In the genomic region with DNA sequence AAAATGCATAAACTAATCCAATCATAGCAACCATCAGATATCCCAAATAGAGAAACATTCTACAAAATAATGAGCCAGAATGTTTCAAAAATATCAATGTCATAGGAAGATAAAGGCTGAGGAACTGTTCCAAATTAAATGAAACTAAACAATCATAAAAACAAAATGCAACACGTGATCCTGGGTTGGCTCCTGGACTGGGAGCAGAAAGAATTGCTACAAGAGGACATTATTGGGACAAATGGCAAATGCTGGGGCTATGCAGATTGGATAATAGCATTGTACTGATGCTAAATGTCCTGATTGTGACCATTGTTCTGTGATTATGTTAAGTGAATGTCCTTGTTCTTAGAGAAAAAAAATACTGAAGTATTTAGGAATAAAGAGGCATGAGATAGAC, we compare ENCODE assay signal across 22 cellular contexts. TPM values are rescaled to one million over a fixed set of nuclear protein-coding genes. Genes with fewer than 3 reads are reported as not detected.
DNase-seq lines count a peak whose midpoint lies in the region; ATAC-seq, FAIRE-seq and TF ChIP-seq lines count a peak whose summit lies in the region.
"Had no signal": no experiment of that assay in that cellular context is flagged by ENCODE, and none has a peak within 500 bp of the region (broad histone marks: within the 10 kb centered on the region; RNA-seq: fewer than 3 reads in every experiment).

No MANE protein-coding gene starts in this region.

- DNase-seq in H54 (ENCODE audit: insufficient read length, low spot score) (no peak), dorsolateral prefrontal cortex (peak in 1 of 10 donors; percentile 19), midbrain (lab: John Stamatoyannopoulos, UW) (peak; percentile 65), neural progenitor cell (ENCODE audit: low spot score) (no peak)
- DNase-seq in activated T-cell treated with anti-CD3 and anti-CD28 coated beads, Interleukin-2, amount 50 U/mL, for 48 hours, result no peak
- DNase-seq in effector memory CD8-positive, alpha-beta T cell, result no peak
- no peak for DNase-seq in CD4-positive, alpha-beta T cell
- DNase-seq: 8988T; BE2C; CD8-positive, alpha-beta T cell; COR-L47; DMS153; DMS79 treated with DMSO at 0.1 percent for 48 hours; GDM1; GOT3 had no signal

- H3K79me2 ChIP-seq in neural progenitor cell (ENCODE audit: low read depth), result no peaks in the 10 kb centered on the region

- H2AFZ ChIP-seq in neural progenitor cell (replicated peaks), result no peak overlapping the region

- peaks cover 0 to 4% of the 10 kb centered on the region in 2 donors for H3K4me1 Mint-ChIP-seq in effector memory CD8-positive, alpha-beta T cell (ENCODE audit: low read depth in 2 of 2)
- no peaks in the 10 kb centered on the region for H3K4me1 Mint-ChIP-seq in CD4-positive, alpha-beta T cell (ENCODE audit: low read depth)
- H3K4me1 Mint-ChIP-seq in neural progenitor cell, result no peaks in the 10 kb centered on the region

- no peaks in the 10 kb centered on the region for H3K9me3 Mint-ChIP-seq in effector memory CD8-positive, alpha-beta T cell
- H3K9me3 Mint-ChIP-seq in CD4-positive, alpha-beta T cell, result no peaks in the 10 kb centered on the region
- H3K9me3 Mint-ChIP-seq in neural progenitor cell, result no peaks in the 10 kb centered on the region
- H3K9me3 Mint-ChIP-seq: CD8-positive, alpha-beta T cell had no signal

- TF ChIP-seq CTCF in dorsolateral prefrontal cortex (IDR thresholded peaks at IDR 0.05 in 54 of 56, conservative IDR thresholded peaks at IDR 0.05 in 2 of 56; ENCODE audit: low read depth in 1 of 56, partially characterized antibody in 56 of 56) (no peak), neural progenitor cell (IDR thresholded peaks at IDR 0.05) (no peak)
- no peak for TF ChIP-seq CTCF in CD4-positive, alpha-beta T cell (IDR thresholded peaks at IDR 0.05)

- peak overlapping the region; percentile 24 to 98 (median 92) for H3K27ac ChIP-seq in dorsolateral prefrontal cortex
- peak overlapping the region; percentile 97 for H3K27ac ChIP-seq in temporal lobe (ENCODE audit: low read depth, low read length)
- H3K27ac ChIP-seq in CD4-positive, alpha-beta T cell (ENCODE audit: low read depth, low read length), result no peak overlapping the region
- H3K27ac ChIP-seq in neural progenitor cell, result no peak overlapping the region
- H3K27ac ChIP-seq: C4-2B had no signal

- H3K27me3 Mint-ChIP-seq in effector memory CD8-positive, alpha-beta T cell, result no peaks in the 10 kb centered on the region
- no peaks in the 10 kb centered on the region for H3K27me3 Mint-ChIP-seq in CD4-positive, alpha-beta T cell
- no peaks in the 10 kb centered on the region for H3K27me3 Mint-ChIP-seq in neural progenitor cell (ENCODE audit: insufficient read depth, low read depth)

- no peaks in the 10 kb centered on the region for H3F3A ChIP-seq in neural progenitor cell (ENCODE audit: low read depth)

- no peak for TF ChIP-seq POLR2A in H54 (IDR thresholded peaks at IDR 0.05; ENCODE audit: low read depth, low read length)

- intact Hi-C loops in dorsolateral prefrontal cortex (cut with DNase I), result loop anchor here in 1 of 2 donors (1.0 kb wide), 1 partner anchor 57 kb away; no protein-coding TSS in a partner anchor
- intact Hi-C loops in CD4-positive, alpha-beta T cell (cut with DNase I, micrococcal nuclease), result no loop called here

- H4K20me1 ChIP-seq in neural progenitor cell (ENCODE audit: low read depth), result no peaks in the 10 kb centered on the region

- peak; percentile 6 for FAIRE-seq in H54 (lab: Jason Lieb, UNC)
- FAIRE-seq: D721Med, GM12892, HepG2, HTR-8/SVneo had no signal

- peak overlapping the region in 28 of 59 donors; percentile 1 to 36 (median 21) for H3K4me3 ChIP-seq in dorsolateral prefrontal cortex
- H3K4me3 ChIP-seq in neural progenitor cell, result no peak overlapping the region
- H3K4me3 ChIP-seq: HAP-1 had no signal

- no peaks in the 10 kb centered on the region for H3K36me3 ChIP-seq in neural progenitor cell
- H3K36me3 ChIP-seq: BE2C, HAP-1 had no signal

- no peak overlapping the region for H3K4me3 Mint-ChIP-seq in effector memory CD8-positive, alpha-beta T cell
- H3K4me3 Mint-ChIP-seq in CD4-positive, alpha-beta T cell, result no peak overlapping the region
- no peak overlapping the region for H3K4me3 Mint-ChIP-seq in neural progenitor cell
- H3K4me3 Mint-ChIP-seq: CD8-positive, alpha-beta T cell had no signal

- ATAC-seq in effector memory CD8-positive, alpha-beta T cell (replicated peaks), result no peak
- ATAC-seq in CD4-positive, alpha-beta T cell (ENCODE audit: poor library complexity), result no peak
- ATAC-seq: CD8-positive, alpha-beta T cell; HepG2 had no signal

- H3K36me3 Mint-ChIP-seq in effector memory CD8-positive, alpha-beta T cell (ENCODE audit: insufficient read depth), result no peaks in the 10 kb centered on the region
- no peaks in the 10 kb centered on the region for H3K36me3 Mint-ChIP-seq in CD4-positive, alpha-beta T cell (ENCODE audit: low read depth)
- H3K36me3 Mint-ChIP-seq in neural progenitor cell, result no peaks in the 10 kb centered on the region
- H3K36me3 Mint-ChIP-seq: CD8-positive, alpha-beta T cell had no signal

- H3K9ac ChIP-seq in neural progenitor cell, result no peak overlapping the region

- CTCF ChIA-PET in CD4-positive, alpha-beta T cell (lab: Charles Lee), result no interaction called here

- no peaks in the 10 kb centered on the region for H3K9me3 ChIP-seq in CD4-positive, alpha-beta T cell (ENCODE audit: control insufficient read depth, low read length)
- no peaks in the 10 kb centered on the region for H3K9me3 ChIP-seq in neural progenitor cell (ENCODE audit: low read depth)
- H3K9me3 ChIP-seq: BE2C, HAP-1 had no signal

- no peak overlapping the region for H3K27ac Mint-ChIP-seq in effector memory CD8-positive, alpha-beta T cell
- no peak overlapping the region for H3K27ac Mint-ChIP-seq in CD4-positive, alpha-beta T cell
- H3K27ac Mint-ChIP-seq in neural progenitor cell, result no peak overlapping the region
- H3K27ac Mint-ChIP-seq: CD8-positive, alpha-beta T cell had no signal

- no peak overlapping the region for H3K4me2 ChIP-seq in neural progenitor cell

- POLR2A ChIA-PET in CD4-positive, alpha-beta T cell (lab: Charles Lee), result interaction anchor here (1.3 kb wide), 1 partner anchor 11 kb away, joined by 4 read pairs; no protein-coding TSS in a partner anchor

- H3K27me3 ChIP-seq in dorsolateral prefrontal cortex, result no peaks in the 10 kb centered on the region
- no peaks in the 10 kb centered on the region for H3K27me3 ChIP-seq in CD4-positive, alpha-beta T cell (ENCODE audit: control insufficient read depth, insufficient read depth, low read length)
- H3K27me3 ChIP-seq in neural progenitor cell, result no peaks in the 10 kb centered on the region

- no peaks in the 10 kb centered on the region for H3K4me1 ChIP-seq in neural progenitor cell
- H3K4me1 ChIP-seq: BE2C, HAP-1 had no signal

RNA-seq across cellular contexts. Expression of a gene that starts 54.2 kb away (rescaled TPM):
- total RNA-seq in dorsolateral prefrontal cortex (10 to 100 TPM; 11.0 to 34.9 (median 19.3) TPM), temporal lobe (4.7 TPM), neural progenitor cell (ENCODE audit: low replicate concordance) (11.4 and 13.4 TPM in 2 replicates)
- 100 to 1,000 TPM; 247 to 258 TPM for total RNA-seq in CD4-positive, alpha-beta T cell

Comparison
In these comparisons a context has a peak if more than half of its experiments do, and no peak if none do; other contexts are left out.
1. H3K27ac ChIP-seq: peak in dorsolateral prefrontal cortex (59 of 59) and temporal lobe (single experiment); none in CD4-positive, alpha-beta T cell (single experiment) and neural progenitor cell (single experiment).
2. RNA of a gene that starts 54.2 kb away (total RNA-seq): 247 to 258 TPM in CD4-positive, alpha-beta T cell; 11.0 to 34.9 TPM in dorsolateral prefrontal cortex, 11.4 to 13.4 TPM in neural progenitor cell and 4.7 TPM in temporal lobe (single experiment); every median in the first group is over 4 times any median in the second.